8 cellular contexts compared by ENCODE assay signal in genomic region chr6:149032599-149033405, GRCh38.
DNase-seq lines count a peak whose midpoint lies in the region; ATAC-seq and TF ChIP-seq lines count a peak whose summit lies in the region.

No MANE protein-coding gene starts in this region.

- DNase-seq in AG04449 (ENCODE audit: low read depth, low spot score) (peak; percentile 69), UCSD-AML1 (lab: John Stamatoyannopoulos, UW; ENCODE audit: unreplicated experiment) (peak; percentile 25), chondrocyte (ENCODE audit: low spot score) (no peak), renal cortical epithelial cell (ENCODE audit: low read depth) (peak; percentile 91), CD14-positive monocyte (ENCODE audit: low spot score) (no peak), NCI-H1694 (lab: John Stamatoyannopoulos, UW) (no peak)

- H3K27me3 Mint-ChIP-seq in chondrocyte (ENCODE audit: low read depth) (no peaks in the 10 kb centered on the region), CD14-positive monocyte (ENCODE audit: low read depth in 3 of 3) (peaks cover 3 to 6% (median 5%) of the 10 kb centered on the region in 3 donors)

- intact Hi-C loops in CD14-positive monocyte (cut with micrococcal nuclease), result loop anchor here in 1 of 2 donors (10.0 kb wide), 1 partner anchor 482 kb away; no protein-coding TSS in a partner anchor

- POLR2A ChIA-PET in AG04449 (lab: Yijun Ruan, JAX), result interaction anchor here (1.1 to 2.8 kb wide), 6 partner anchors 13 to 396 kb away, joined by 3 to 12 read pairs (median 4); partner anchors contain the start of gene TAB2

- H3K9me3 Mint-ChIP-seq in chondrocyte (ENCODE audit: low read depth) (no peaks in the 10 kb centered on the region), CD14-positive monocyte (peaks cover 0 to 6% (median 0%) of the 10 kb centered on the region in 7 donors)

- H3K4me3 Mint-ChIP-seq in chondrocyte (ENCODE audit: unreplicated experiment) (peak overlapping the region; percentile 60), CD14-positive monocyte (no peak overlapping the region)

- CTCF ChIA-PET in AG04449 (lab: Yijun Ruan, JAX), result interaction anchor here (0.6 to 17.0 kb wide), 14 partner anchors 8 to 483 kb away, joined by 3 to 382 read pairs (median 6); no protein-coding TSS in a partner anchor

- H3K27ac Mint-ChIP-seq in chondrocyte (ENCODE audit: unreplicated experiment), result peak overlapping the region; percentile 97
- H3K27ac Mint-ChIP-seq in CD14-positive monocyte, result no peak overlapping the region

- H3K4me3 ChIP-seq in AG04449 (ENCODE audit: low read depth, low read length), result peak overlapping the region; percentile 13; the same call in 1 of the 2 replicates

- peaks cover 91% of the 10 kb centered on the region for H3K4me1 Mint-ChIP-seq in chondrocyte (ENCODE audit: low read depth)
- peaks cover 16% of the 10 kb centered on the region for H3K4me1 Mint-ChIP-seq in CD14-positive monocyte

- H3K36me3 Mint-ChIP-seq in chondrocyte (ENCODE audit: low read depth), result no peaks in the 10 kb centered on the region
- H3K36me3 Mint-ChIP-seq in CD14-positive monocyte, result no peaks in the 10 kb centered on the region

- ATAC-seq in GM19035 (IDR thresholded peaks at IDR 0.05; ENCODE audit: unreplicated experiment) (peak; percentile 77), HG03097 (IDR thresholded peaks at IDR 0.05; ENCODE audit: low FRiP score, unreplicated experiment) (peak; percentile 62)

- no peak for TF ChIP-seq CTCF in AG04449 (IDR thresholded peaks at IDR 0.05; ENCODE audit: insufficient read depth, low read length, missing control alignments)
- peak; percentile 18 for TF ChIP-seq CTCF in chondrocyte (IDR thresholded peaks at IDR 0.05)
- no peak for TF ChIP-seq CTCF in CD14-positive monocyte (IDR thresholded peaks at IDR 0.05)

Comparison
In these comparisons a context has a peak if more than half of its experiments do, and no peak if none do; other contexts are left out.
1. DNase-seq: peak in AG04449 (single experiment), UCSD-AML1 (single experiment) and renal cortical epithelial cell (single experiment); none in chondrocyte (single experiment), CD14-positive monocyte (single experiment) and NCI-H1694 (single experiment).